17 cellular contexts compared by ENCODE assay signal in genomic region chr15:89129816-89130134, GRCh38. TPM values are rescaled to one million over a fixed set of nuclear protein-coding genes. Genes with fewer than 3 reads are reported as not detected.
DNase-seq lines count a peak whose midpoint lies in the region; ATAC-seq, FAIRE-seq and TF ChIP-seq lines count a peak whose summit lies in the region.
"Had no signal": no experiment of that assay in that cellular context is flagged by ENCODE, and none has a peak within 500 bp of the region (broad histone marks: within the 10 kb centered on the region; RNA-seq: fewer than 3 reads in every experiment).

No MANE protein-coding gene starts in this region.

- H3K4me2 ChIP-seq in MM.1S (ENCODE audit: low read depth, low read length): peak overlapping the region; percentile 51

- no peaks in the 10 kb centered on the region for H3K9me2 ChIP-seq in MM.1S (replicated peaks; ENCODE audit: insufficient read depth, low read length)

- WGBS in endodermal cell (ENCODE audit: insufficient coverage in 1 of 2, insufficient read length in 1 of 2), 2 experiments: 100% methylated on average over 1 of the region's 1 CpG; no CpG with 5 or more reads in 1 of the 2 experiments
- WGBS in prostate gland: 22% methylated on average over 1 of the region's 1 CpG

- no peak for ATAC-seq in CD8-positive, alpha-beta T cell
- no peak for ATAC-seq in HG03469 (IDR thresholded peaks at IDR 0.05; ENCODE audit: unreplicated experiment)

- POLR2A ChIA-PET in CD8-positive, alpha-beta T cell (lab: Charles Lee): interaction anchor here (0.6 to 1.2 kb wide), 4 partner anchors 10 to 259 kb away, joined by 3 to 4 read pairs (median 4); no protein-coding TSS in a partner anchor

- CTCF ChIA-PET in CD8-positive, alpha-beta T cell (lab: Charles Lee): interaction anchor here (0.7 to 6.8 kb wide), 30 partner anchors 9 to 260 kb away, joined by 3 to 117 read pairs (median 7); partner anchors contain the start of genes ABHD2 and HAPLN3

- TF ChIP-seq CTCF in CD8-positive, alpha-beta T cell (IDR thresholded peaks at IDR 0.05): peak; percentile 11
- TF ChIP-seq CTCF in MM.1S (IDR thresholded peaks at IDR 0.05; ENCODE audit: low read length): no peak
- TF ChIP-seq CTCF in endodermal cell (conservative IDR thresholded peaks at IDR 0.05): peak; percentile 5
- no peak for TF ChIP-seq CTCF in prostate gland (IDR thresholded peaks at IDR 0.05)

- peaks cover 47% of the 10 kb centered on the region for H3F3A ChIP-seq in MM.1S (ENCODE audit: insufficient read depth, low read length)

- H2AFZ ChIP-seq in MM.1S (ENCODE audit: low read length): no peak overlapping the region

- FAIRE-seq in H54 (lab: Jason Lieb, UNC): no peak
- FAIRE-seq: colon had no signal

- H3K79me2 ChIP-seq in MM.1S (ENCODE audit: low read length): peaks cover 79% of the 10 kb centered on the region

- H3K27me3 ChIP-seq in CD8-positive, alpha-beta T cell (ENCODE audit: insufficient read depth, low read length): no peaks in the 10 kb centered on the region
- H3K27me3 ChIP-seq in MM.1S (replicated peaks; ENCODE audit: insufficient read depth, low read length) (no peaks in the 10 kb centered on the region), endodermal cell (ENCODE audit: control insufficient read depth, insufficient read depth, low read length, poor library complexity, severe bottlenecking) (no peaks in the 10 kb centered on the region), prostate gland (replicated peaks; ENCODE audit: insufficient read depth) (no peaks in the 10 kb centered on the region)
- H3K27me3 ChIP-seq: BE2C, foreskin keratinocyte had no signal

- peaks cover 23% of the 10 kb centered on the region for H3K4me1 Mint-ChIP-seq in CD8-positive, alpha-beta T cell (ENCODE audit: low read depth)
- no peaks in the 10 kb centered on the region for H3K4me1 Mint-ChIP-seq in endodermal cell
- H3K4me1 Mint-ChIP-seq: WTC11 had no signal

- no peaks in the 10 kb centered on the region for H4K20me1 ChIP-seq in MM.1S (ENCODE audit: insufficient read depth, low read length)

- no peaks in the 10 kb centered on the region for H3K27me3 Mint-ChIP-seq in CD8-positive, alpha-beta T cell (ENCODE audit: low read depth)
- no peaks in the 10 kb centered on the region for H3K27me3 Mint-ChIP-seq in endodermal cell (ENCODE audit: insufficient read depth)
- H3K27me3 Mint-ChIP-seq: activated CD4-positive, alpha-beta memory T cell treated with anti-CD3 and anti-CD28 coated beads for 36 hours; T-helper 17 cell had no signal

- TF ChIP-seq POLR2A in prostate gland (IDR thresholded peaks at IDR 0.05) (no peak), H54 (IDR thresholded peaks at IDR 0.05; ENCODE audit: low read depth, low read length) (no peak)

- H3K9me3 ChIP-seq in CD8-positive, alpha-beta T cell (ENCODE audit: low read length): no peaks in the 10 kb centered on the region
- H3K9me3 ChIP-seq in MM.1S (replicated peaks; ENCODE audit: insufficient read depth, low read length) (no peaks in the 10 kb centered on the region), endodermal cell (ENCODE audit: control insufficient read depth, low read length) (no peaks in the 10 kb centered on the region), prostate gland (no peaks in the 10 kb centered on the region)
- H3K9me3 ChIP-seq: BE2C had no signal

- DNase-seq in CD8-positive, alpha-beta T cell: no peak
- DNase-seq in MM.1S (no peak), endodermal cell (no peak), prostate gland (ENCODE audit: low spot score) (no peak), H54 (ENCODE audit: insufficient read length, low spot score) (no peak), KBM-7 (no peak)
- DNase-seq in activated effector memory CD4-positive, alpha-beta T cell treated with anti-CD3 and anti-CD28 coated beads, Interleukin-2, amount 50 U/mL, for 16 hours: no peak
- DNase-seq: foreskin keratinocyte, NCI-H1694 treated with DMSO at 0.1 percent for 48 hours had no signal

- no peak overlapping the region for H3K4me3 ChIP-seq in CD8-positive, alpha-beta T cell (ENCODE audit: low read depth, low read length)
- peak overlapping the region; percentile 6; the same call in 1 of the 2 replicates for H3K4me3 ChIP-seq in MM.1S (ENCODE audit: low read length)
- no peak overlapping the region for H3K4me3 ChIP-seq in endodermal cell (ENCODE audit: low read length)
- no peak overlapping the region for H3K4me3 ChIP-seq in prostate gland

- peaks cover 9% of the 10 kb centered on the region for H3K4me1 ChIP-seq in CD8-positive, alpha-beta T cell (ENCODE audit: insufficient read depth, low read length)
- peaks cover 77% of the 10 kb centered on the region for H3K4me1 ChIP-seq in MM.1S (ENCODE audit: low read length)
- H3K4me1 ChIP-seq in endodermal cell (ENCODE audit: control insufficient read depth, insufficient read depth, low read length): no peaks in the 10 kb centered on the region
- H3K4me1 ChIP-seq in prostate gland (replicated peaks): peaks cover 14% of the 10 kb centered on the region

- in situ Hi-C loops in KBM-7 (cut with MboI; ENCODE audit: low pct_unique_long_range_greater_than_20kb, low sequenced_read_pairs): no loop called here

- H3K27ac Mint-ChIP-seq in CD8-positive, alpha-beta T cell: no peak overlapping the region
- H3K27ac Mint-ChIP-seq in endodermal cell: no peak overlapping the region
- H3K27ac Mint-ChIP-seq: activated CD4-positive, alpha-beta memory T cell treated with anti-CD3 and anti-CD28 coated beads for 36 hours; activated naive CD4-positive, alpha-beta T cell treated with anti-CD3 and anti-CD28 coated beads, Interleukin-2, amount 50 U/mL, for 72 hours; activated T-cell treated with anti-CD3 and anti-CD28 coated beads, Interleukin-2, amount 50 U/mL, for 72 hours; T-helper 17 cell; WTC11 had no signal

- no peak overlapping the region for H3K27ac ChIP-seq in CD8-positive, alpha-beta T cell (ENCODE audit: low read depth, low read length)
- H3K27ac ChIP-seq in MM.1S (ENCODE audit: low read length) (peak overlapping the region; percentile 96), endodermal cell (ENCODE audit: low read depth, low read length) (no peak overlapping the region), prostate gland (peak overlapping the region; percentile 70 to 92)
- H3K27ac ChIP-seq: foreskin keratinocyte had no signal

- intact Hi-C loops in CD8-positive, alpha-beta T cell (cut with DNase I, micrococcal nuclease): loop anchor here (1.0 to 2.0 kb wide), 4 partner anchors 39 to 509 kb away; partner anchors contain the start of gene AEN (in 1 of the 2)
- intact Hi-C loops in prostate gland (cut with DNase I): loop anchor here (5.0 kb wide), 1 partner anchor 72 kb away; no protein-coding TSS in a partner anchor

- H3K36me3 ChIP-seq in CD8-positive, alpha-beta T cell (ENCODE audit: insufficient read depth, low read length): peaks cover 6% of the 10 kb centered on the region
- peaks cover 8% of the 10 kb centered on the region for H3K36me3 ChIP-seq in MM.1S (replicated peaks; ENCODE audit: insufficient read depth, low read length)
- H3K36me3 ChIP-seq in endodermal cell (ENCODE audit: control insufficient read depth, insufficient read depth, low read length): peaks cover 11% of the 10 kb centered on the region
- H3K36me3 ChIP-seq in prostate gland: no peaks in the 10 kb centered on the region

- H3K4me3 Mint-ChIP-seq in CD8-positive, alpha-beta T cell: no peak overlapping the region
- no peak overlapping the region for H3K4me3 Mint-ChIP-seq in endodermal cell
- H3K4me3 Mint-ChIP-seq: activated CD4-positive, alpha-beta memory T cell treated with anti-CD3 and anti-CD28 coated beads for 36 hours; activated T-cell treated with anti-CD3 and anti-CD28 coated beads, Interleukin-2, amount 50 U/mL, for 72 hours; T-helper 17 cell; WTC11 had no signal

- no peaks in the 10 kb centered on the region for H3K9me3 Mint-ChIP-seq in CD8-positive, alpha-beta T cell
- H3K9me3 Mint-ChIP-seq in endodermal cell: no peaks in the 10 kb centered on the region
- H3K9me3 Mint-ChIP-seq: activated CD4-positive, alpha-beta memory T cell treated with anti-CD3 and anti-CD28 coated beads for 36 hours; activated naive CD4-positive, alpha-beta T cell treated with anti-CD3 and anti-CD28 coated beads, Interleukin-2, amount 50 U/mL, for 72 hours; activated T-cell treated with anti-CD3 and anti-CD28 coated beads, Interleukin-2, amount 50 U/mL, for 72 hours; WTC11 had no signal

- H3K36me3 Mint-ChIP-seq in CD8-positive, alpha-beta T cell: peaks cover 36% of the 10 kb centered on the region
- peaks cover 11% of the 10 kb centered on the region for H3K36me3 Mint-ChIP-seq in endodermal cell (ENCODE audit: low read depth)

- H3K9ac ChIP-seq in MM.1S (ENCODE audit: low read length) (peak overlapping the region; percentile 65), endodermal cell (ENCODE audit: extremely low read depth, low read length, poor library complexity, severe bottlenecking) (no peak overlapping the region)

RNA-seq across cellular contexts. Expression of gene ABHD2, which starts 41.5 kb away (rescaled TPM):
- 10 to 100 TPM; 22.2 to 25.7 TPM for total RNA-seq in CD8-positive, alpha-beta T cell
- 10 to 100 TPM; 24.1 to 26.0 TPM for total RNA-seq in endodermal cell
- 18.6 TPM for polyA plus RNA-seq in endodermal cell (2013, experiment 1 of 2)
- polyA plus RNA-seq in endodermal cell (2013, experiment 2 of 2): 18.1 TPM
- total RNA-seq in prostate gland: 100 to 1,000 TPM; 111 to 253 TPM

Comparison
In these comparisons a context has a peak if more than half of its experiments do, and no peak if none do; other contexts are left out.
1. H3K27ac ChIP-seq: peak in MM.1S (single experiment) and prostate gland (2 of 2); none in CD8-positive, alpha-beta T cell (single experiment) and endodermal cell (single experiment).
2. CTCF ChIP-seq: peak in CD8-positive, alpha-beta T cell (single experiment) and endodermal cell (single experiment); none in MM.1S (single experiment) and prostate gland (0 of 4).
3. RNA of gene ABHD2, which starts 41.5 kb away (total RNA-seq): 111 to 253 TPM in prostate gland; 24.1 to 26.0 TPM in endodermal cell and 22.2 to 25.7 TPM in CD8-positive, alpha-beta T cell; every median in the first group is over 4 times any median in the second.